ENCODE assay signal across 8 cellular contexts in the genomic region with DNA sequence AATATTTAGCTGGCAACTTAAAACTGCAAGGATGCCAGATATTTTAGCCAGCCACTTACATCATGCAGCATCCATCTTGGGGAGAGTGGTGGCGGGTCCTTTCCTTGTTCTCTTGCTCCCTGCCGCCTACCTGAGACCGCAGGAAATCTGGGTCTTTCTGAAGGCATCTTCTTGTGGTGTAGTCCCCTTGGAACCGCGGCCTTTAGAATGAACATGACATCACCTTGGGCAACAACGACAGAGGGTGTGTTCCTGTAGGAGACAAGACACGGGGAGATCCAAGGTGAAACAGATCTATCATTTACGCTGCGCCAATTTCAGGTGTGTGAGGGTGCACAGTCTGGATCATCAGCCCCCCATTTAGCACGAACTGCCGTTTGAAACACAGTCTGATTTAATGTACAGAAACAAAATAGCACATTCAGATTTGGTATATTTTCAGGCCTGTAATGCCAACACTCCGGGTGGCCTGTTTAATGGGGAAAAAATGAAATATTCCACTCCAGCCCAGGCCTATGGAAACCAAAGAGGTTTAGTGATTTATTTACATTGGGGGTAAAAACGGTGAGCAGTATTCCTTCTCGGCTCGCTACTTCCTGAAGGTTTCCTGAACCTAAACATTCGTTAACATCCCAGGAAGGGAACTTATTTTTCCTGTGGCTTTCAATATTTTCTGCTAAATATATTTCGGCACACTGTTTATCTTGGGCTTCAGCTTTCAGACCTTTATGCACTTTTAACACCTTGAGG. TPM values are rescaled to one million over a fixed set of nuclear protein-coding genes. Genes with fewer than 3 reads are reported as not detected.
DNase-seq lines count a peak whose midpoint lies in the region; ATAC-seq and TF ChIP-seq lines count a peak whose summit lies in the region.

No MANE protein-coding gene starts in this region.

- no peaks in the 10 kb centered on the region for H3K27me3 Mint-ChIP-seq in activated CD4-positive, alpha-beta T cell treated with anti-CD3 and anti-CD28 coated beads for 36 hours
- H3K27me3 Mint-ChIP-seq in T-helper 17 cell, result no peaks in the 10 kb centered on the region

- CTCF ChIA-PET in activated CD4-positive, alpha-beta T cell treated with anti-CD3 and anti-CD28 coated beads for 36 hours (lab: Charles Lee), result interaction anchor here (0.5 to 6.0 kb wide), 14 partner anchors 8 to 283 kb away, joined by 3 to 34 read pairs (median 5); partner anchors contain the start of gene IRF2BPL

- peak; percentile 72 for DNase-seq in activated CD4-positive, alpha-beta T cell treated with anti-CD3 and anti-CD28 coated beads for 36 hours
- no peak for DNase-seq in activated CD4-positive, alpha-beta T cell treated with anti-CD3 and anti-CD28 coated beads for 1 hour
- DNase-seq in T-helper 17 cell (peak in 2 of 3 donors; percentile 11 to 56), epithelial cell of proximal tubule (ENCODE audit: low read depth) (no peak), GM10266 (ENCODE audit: extremely low spot score) (no peak)

- H3K9me3 ChIP-seq in T-helper 17 cell (ENCODE audit: control insufficient read depth, low read length, poor library complexity, severe bottlenecking), result no peaks in the 10 kb centered on the region

- intact Hi-C loops in activated CD4-positive, alpha-beta T cell treated with anti-CD3 and anti-CD28 coated beads for 36 hours (cut with DNase I, micrococcal nuclease), result loop anchor here (1.0 to 5.0 kb wide), 10 partner anchors 8 to 416 kb away; partner anchors contain the start of genes IRF2BPL (in 2 of the 2), AHSA1 (in 1 of the 2), CIPC (in 1 of the 2) and VIPAS39 (in 1 of the 2)

- H3K36me3 Mint-ChIP-seq in activated CD4-positive, alpha-beta T cell treated with anti-CD3 and anti-CD28 coated beads for 36 hours (ENCODE audit: low read depth), result no peaks in the 10 kb centered on the region
- H3K36me3 Mint-ChIP-seq in T-helper 17 cell (ENCODE audit: low read depth), result no peaks in the 10 kb centered on the region

- H3K27me3 ChIP-seq in rectal smooth muscle tissue (ENCODE audit: control insufficient read depth, insufficient read depth, low read length), result no peaks in the 10 kb centered on the region

- no peaks in the 10 kb centered on the region for H3K36me3 ChIP-seq in rectal smooth muscle tissue (ENCODE audit: control insufficient read depth, insufficient read depth, low read length)

- TF ChIP-seq CTCF in epithelial cell of proximal tubule (conservative IDR thresholded peaks at IDR 0.05; ENCODE audit: low read depth, low read length) (no peak), GM10266 (IDR thresholded peaks at IDR 0.05; ENCODE audit: control insufficient read depth, insufficient read depth, low read depth, missing control alignments) (no peak)

- peaks cover 92% of the 10 kb centered on the region for H3K4me1 Mint-ChIP-seq in activated CD4-positive, alpha-beta T cell treated with anti-CD3 and anti-CD28 coated beads for 36 hours
- peaks cover 56% of the 10 kb centered on the region for H3K4me1 Mint-ChIP-seq in T-helper 17 cell

- H3K27ac Mint-ChIP-seq in activated CD4-positive, alpha-beta T cell treated with anti-CD3 and anti-CD28 coated beads for 36 hours, result peak overlapping the region; percentile 93
- H3K27ac Mint-ChIP-seq in T-helper 17 cell, result peak overlapping the region; percentile 98

- no peaks in the 10 kb centered on the region for H3K9me3 Mint-ChIP-seq in activated CD4-positive, alpha-beta T cell treated with anti-CD3 and anti-CD28 coated beads for 36 hours (ENCODE audit: low read depth)

- peak overlapping the region; percentile 63 for H3K4me3 Mint-ChIP-seq in activated CD4-positive, alpha-beta T cell treated with anti-CD3 and anti-CD28 coated beads for 36 hours
- peak overlapping the region; percentile 84 for H3K4me3 Mint-ChIP-seq in T-helper 17 cell

- peak overlapping the region; percentile 84 for H3K27ac ChIP-seq in rectal smooth muscle tissue (ENCODE audit: low read depth, low read length)

- ATAC-seq in activated CD4-positive, alpha-beta T cell treated with anti-CD3 and anti-CD28 coated beads for 36 hours, result peak; percentile 12
- peak; percentile 17 for ATAC-seq in T-helper 17 cell
- ATAC-seq in HG02981 (IDR thresholded peaks at IDR 0.05; ENCODE audit: unreplicated experiment), result no peak
- no peak for ATAC-seq in HG03342 (IDR thresholded peaks at IDR 0.05; ENCODE audit: unreplicated experiment)

- POLR2A ChIA-PET in activated CD4-positive, alpha-beta T cell treated with anti-CD3 and anti-CD28 coated beads for 36 hours (lab: Charles Lee), result interaction anchor here (1.1 to 1.9 kb wide), 2 partner anchors 12 to 79 kb away, joined by 4 to 14 read pairs; partner anchors contain the start of gene IRF2BPL

- H3K4me3 ChIP-seq in epithelial cell of proximal tubule (ENCODE audit: low read depth, low read length) (peak overlapping the region; percentile 39), rectal smooth muscle tissue (ENCODE audit: low read length) (no peak overlapping the region)

- peaks cover 74% of the 10 kb centered on the region for H3K4me1 ChIP-seq in rectal smooth muscle tissue (ENCODE audit: control insufficient read depth, insufficient read depth, low read length)

- H3K9ac ChIP-seq in rectal smooth muscle tissue (ENCODE audit: low read length), result no peak overlapping the region

RNA-seq across cellular contexts. Expression of gene IRF2BPL, which starts 12.7 kb away (rescaled TPM):
- total RNA-seq in activated CD4-positive, alpha-beta T cell treated with anti-CD3 and anti-CD28 coated beads for 36 hours, result 10 to 100 TPM; 34.3 to 40.1 TPM
- 10 to 100 TPM; 41.9 to 51.7 TPM for total RNA-seq in T-helper 17 cell
- total RNA-seq in epithelial cell of proximal tubule, result 61.9 and 65.6 TPM in 2 replicates

RNA-seq across cellular contexts. Expression of gene CIPC, which starts 56.9 kb away (rescaled TPM):
- total RNA-seq in activated CD4-positive, alpha-beta T cell treated with anti-CD3 and anti-CD28 coated beads for 36 hours, result 1 to 10 TPM; 8.6 to 10.0 TPM
- total RNA-seq in T-helper 17 cell, result 10 to 100 TPM; 11.2 to 13.4 TPM
- total RNA-seq in epithelial cell of proximal tubule, result 10.2 and 15.4 TPM in 2 replicates

Comparison
In these comparisons a context has a peak if more than half of its experiments do, and no peak if none do; other contexts are left out.
1. DNase-seq: peak in activated CD4-positive, alpha-beta T cell treated with anti-CD3 and anti-CD28 coated beads for 36 hours (single experiment) and T-helper 17 cell (2 of 3); none in activated CD4-positive, alpha-beta T cell treated with anti-CD3 and anti-CD28 coated beads for 1 hour (single experiment), epithelial cell of proximal tubule (single experiment) and GM10266 (single experiment).
2. ATAC-seq: peak in activated CD4-positive, alpha-beta T cell treated with anti-CD3 and anti-CD28 coated beads for 36 hours (single experiment) and T-helper 17 cell (single experiment); none in HG02981 (single experiment) and HG03342 (single experiment).